Comparison of ENCODE assay signal across 1 cellular context in the genomic region with DNA sequence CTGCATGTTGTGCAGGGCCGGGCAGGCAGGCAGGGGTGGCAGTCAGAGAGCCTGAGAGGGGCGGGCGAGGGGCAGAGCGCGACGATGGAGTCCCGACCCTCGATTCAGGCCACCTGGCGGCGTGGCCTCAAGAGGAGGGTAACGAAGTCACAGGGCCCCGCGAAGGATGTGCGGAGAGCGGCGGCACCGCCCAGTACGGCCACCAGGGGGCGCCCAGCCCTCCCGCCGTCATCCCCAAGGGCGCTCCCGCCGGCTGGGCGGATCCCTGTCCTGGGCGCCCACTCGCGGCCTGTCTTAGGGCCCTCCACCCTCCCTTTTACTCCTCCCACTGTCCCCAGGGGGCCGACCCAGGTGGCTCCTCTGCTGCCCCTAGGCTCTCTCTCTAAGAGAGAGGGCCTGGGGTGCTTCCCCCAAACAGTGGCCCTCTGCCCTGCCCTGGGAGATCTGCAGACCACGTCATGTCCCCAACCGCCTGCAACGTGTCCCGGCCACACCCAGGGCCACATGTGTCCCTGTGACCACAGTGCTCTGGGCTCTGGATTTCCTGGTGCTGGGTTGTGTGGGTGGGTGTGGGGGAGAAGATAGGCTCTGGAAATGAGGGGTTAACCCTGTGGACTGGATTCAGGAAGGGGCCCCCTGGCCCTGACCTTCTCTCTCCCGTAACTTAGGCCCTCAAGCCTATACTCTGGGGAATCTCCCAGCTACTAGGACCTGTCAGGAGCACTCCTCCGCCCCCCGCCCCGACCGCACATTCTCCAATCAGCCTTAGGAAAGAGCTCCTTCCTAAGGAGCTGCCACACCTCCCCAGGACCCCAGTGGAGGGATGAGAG.
TF ChIP-seq lines count a peak whose summit lies in the region.

No MANE protein-coding gene starts in this region.

TF ChIP-seq in K562, 482 proteins besides CTCF, POLR2A, EP300 and RAD21 (continued from another document and continues in another):
- TF ChIP-seq ZBTB17 (CRISPR knock-in tag; IDR thresholded peaks at IDR 0.05) (peak; percentile 73), ZNF174 (CRISPR knock-in tag; IDR thresholded peaks at IDR 0.05) (0 out of 2 replicates have a peak, but pooled peaks have one; percentile 51), CBX5 (IDR thresholded peaks at IDR 0.05; ENCODE audit: borderline replicate concordance, low read depth) (no peak), ZNF12 (CRISPR knock-in tag; IDR thresholded peaks at IDR 0.05) (no peak), ETV5 (CRISPR knock-in tag; IDR thresholded peaks at IDR 0.05; ENCODE audit: low read depth) (peak; percentile 51), HMG20A (CRISPR knock-in tag; conservative IDR thresholded peaks at IDR 0.05) (no peak), LARP7 (IDR thresholded peaks at IDR 0.05) (peak; percentile 23; the same call in 1 of the 2 replicates), ZNF75A (CRISPR knock-in tag; IDR thresholded peaks at IDR 0.05) (0 out of 2 replicates have a peak, but pooled peaks have one; percentile 20), ATF1 (CRISPR knock-in tag; IDR thresholded peaks at IDR 0.05) (0 out of 2 replicates have a peak, but pooled peaks have one; percentile 44), ATF1 (tag; IDR thresholded peaks at IDR 0.05) (peak; percentile 93), ZNF121 (CRISPR knock-in tag; conservative IDR thresholded peaks at IDR 0.05) (no peak), ZFX (CRISPR knock-in tag; IDR thresholded peaks at IDR 0.05) (peak; percentile 93), WHSC1 (IDR thresholded peaks at IDR 0.05; ENCODE audit: low read length) (no peak), RBM39 (optimal IDR thresholded peaks at IDR 0.05; ENCODE audit: low read depth, low read length) (peak; percentile 69), DACH1 (IDR thresholded peaks at IDR 0.05; ENCODE audit: partially characterized antibody) (peak; percentile 46), POLR2B (IDR thresholded peaks at IDR 0.05; ENCODE audit: low read depth, partially characterized antibody) (peak; percentile 60), SIN3A (IDR thresholded peaks at IDR 0.05; ENCODE audit: borderline replicate concordance in 2 of 2, control insufficient read depth in 1 of 2, low read depth in 2 of 2, low read length in 2 of 2) (no peak), CTBP1 (IDR thresholded peaks at IDR 0.05; ENCODE audit: borderline replicate concordance) (peak; percentile 90), RFX1 (IDR thresholded peaks at IDR 0.05) (no peak), CHCHD3 (CRISPR knock-in tag; IDR thresholded peaks at IDR 0.05) (no peak), NFE2 (IDR thresholded peaks at IDR 0.05; ENCODE audit: low read depth) (no peak), NCOR1 (IDR thresholded peaks at IDR 0.05) (peak; percentile 54; the same call in 1 of the 2 replicates), PHF21A (IDR thresholded peaks at IDR 0.05; ENCODE audit: borderline replicate concordance, low read depth) (peak; percentile 33; the same call in 1 of the 2 replicates), ZNF282 (CRISPR knock-in tag; IDR thresholded peaks at IDR 0.05) (0 out of 2 replicates have a peak, but pooled peaks have one; percentile 75), C11orf30 (IDR thresholded peaks at IDR 0.05; ENCODE audit: low read depth) (no peak; the same call in 1 of the 2 replicates), GATAD2A (IDR thresholded peaks at IDR 0.05) (peak; percentile 85; the same call in 1 of the 2 replicates)
- TF ChIP-seq, protein P1, sequence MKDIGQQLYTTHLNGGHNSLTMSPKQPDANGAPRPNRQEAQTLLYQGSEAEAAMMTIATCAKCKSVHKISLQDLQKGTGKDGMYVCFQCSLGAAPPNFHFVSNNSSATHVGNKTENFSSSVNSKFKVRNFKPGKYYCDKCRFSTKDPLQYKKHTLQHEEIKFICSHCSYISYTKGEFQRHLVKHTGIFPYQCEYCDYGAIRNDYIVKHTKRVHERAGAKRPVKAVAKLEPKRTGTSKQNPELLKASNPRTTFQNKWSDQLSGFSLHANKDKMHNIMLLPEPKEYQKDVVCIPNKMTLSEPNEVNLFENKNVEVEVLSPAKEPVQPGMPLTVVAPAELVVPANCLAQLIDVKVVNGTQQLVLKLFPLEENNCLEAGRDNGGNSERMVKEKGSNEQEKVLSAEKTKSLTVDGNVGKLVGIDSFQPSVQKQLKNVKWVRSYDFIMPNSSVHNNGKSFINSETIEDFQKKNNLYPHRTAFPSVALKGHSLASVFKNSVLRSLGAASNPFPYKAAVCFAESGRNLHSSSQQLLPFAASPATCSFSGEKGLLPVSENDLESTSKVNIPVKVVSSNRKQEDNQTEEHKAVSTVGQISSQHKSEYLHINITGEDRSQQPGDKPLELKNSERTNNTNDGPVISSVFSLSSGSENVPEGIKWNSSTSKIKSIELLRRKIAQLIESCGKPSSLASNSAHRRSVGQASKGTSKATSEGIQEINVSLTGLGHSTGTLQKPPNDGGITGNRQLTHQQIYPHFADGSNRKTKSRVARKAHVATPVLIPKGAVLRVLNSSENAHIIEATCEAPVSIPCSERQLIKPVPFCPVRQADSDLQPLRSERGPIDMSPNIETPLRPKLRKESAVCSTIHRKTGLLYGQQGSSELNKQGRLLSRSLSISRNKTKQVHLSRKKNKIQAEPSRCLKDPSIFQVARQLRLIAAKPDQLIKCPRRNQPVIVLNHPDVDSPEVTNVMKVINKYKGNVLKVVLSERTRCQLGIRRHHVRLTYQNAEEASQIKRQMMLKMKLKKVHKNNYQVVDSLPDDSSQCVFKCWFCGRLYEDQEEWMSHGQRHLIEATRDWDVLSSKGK (CRISPR knock-in tag; IDR thresholded peaks at IDR 0.05), result no peak
- TF ChIP-seq, protein P2, sequence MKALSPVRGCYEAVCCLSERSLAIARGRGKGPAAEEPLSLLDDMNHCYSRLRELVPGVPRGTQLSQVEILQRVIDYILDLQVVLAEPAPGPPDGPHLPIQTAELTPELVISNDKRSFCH (CRISPR knock-in tag; IDR thresholded peaks at IDR 0.05), result no peak
- TF ChIP-seq, protein P2 (tag; IDR thresholded peaks at IDR 0.05), result peak; percentile 55; the same call in 1 of the 2 replicates
- TF ChIP-seq, protein P3, sequence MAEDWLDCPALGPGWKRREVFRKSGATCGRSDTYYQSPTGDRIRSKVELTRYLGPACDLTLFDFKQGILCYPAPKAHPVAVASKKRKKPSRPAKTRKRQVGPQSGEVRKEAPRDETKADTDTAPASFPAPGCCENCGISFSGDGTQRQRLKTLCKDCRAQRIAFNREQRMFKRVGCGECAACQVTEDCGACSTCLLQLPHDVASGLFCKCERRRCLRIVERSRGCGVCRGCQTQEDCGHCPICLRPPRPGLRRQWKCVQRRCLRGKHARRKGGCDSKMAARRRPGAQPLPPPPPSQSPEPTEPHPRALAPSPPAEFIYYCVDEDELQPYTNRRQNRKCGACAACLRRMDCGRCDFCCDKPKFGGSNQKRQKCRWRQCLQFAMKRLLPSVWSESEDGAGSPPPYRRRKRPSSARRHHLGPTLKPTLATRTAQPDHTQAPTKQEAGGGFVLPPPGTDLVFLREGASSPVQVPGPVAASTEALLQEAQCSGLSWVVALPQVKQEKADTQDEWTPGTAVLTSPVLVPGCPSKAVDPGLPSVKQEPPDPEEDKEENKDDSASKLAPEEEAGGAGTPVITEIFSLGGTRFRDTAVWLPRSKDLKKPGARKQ (CRISPR knock-in tag; IDR thresholded peaks at IDR 0.05), result no peak
- TF ChIP-seq, protein P4, sequence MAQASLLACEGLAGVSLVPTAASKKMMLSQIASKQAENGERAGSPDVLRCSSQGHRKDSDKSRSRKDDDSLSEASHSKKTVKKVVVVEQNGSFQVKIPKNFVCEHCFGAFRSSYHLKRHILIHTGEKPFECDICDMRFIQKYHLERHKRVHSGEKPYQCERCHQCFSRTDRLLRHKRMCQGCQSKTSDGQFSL (CRISPR knock-in tag; IDR thresholded peaks at IDR 0.05), result peak; percentile 55; the same call in 1 of the 2 replicates
- TF ChIP-seq, protein P4 (tag; IDR thresholded peaks at IDR 0.05), result no peak
- TF ChIP-seq, protein P5, sequence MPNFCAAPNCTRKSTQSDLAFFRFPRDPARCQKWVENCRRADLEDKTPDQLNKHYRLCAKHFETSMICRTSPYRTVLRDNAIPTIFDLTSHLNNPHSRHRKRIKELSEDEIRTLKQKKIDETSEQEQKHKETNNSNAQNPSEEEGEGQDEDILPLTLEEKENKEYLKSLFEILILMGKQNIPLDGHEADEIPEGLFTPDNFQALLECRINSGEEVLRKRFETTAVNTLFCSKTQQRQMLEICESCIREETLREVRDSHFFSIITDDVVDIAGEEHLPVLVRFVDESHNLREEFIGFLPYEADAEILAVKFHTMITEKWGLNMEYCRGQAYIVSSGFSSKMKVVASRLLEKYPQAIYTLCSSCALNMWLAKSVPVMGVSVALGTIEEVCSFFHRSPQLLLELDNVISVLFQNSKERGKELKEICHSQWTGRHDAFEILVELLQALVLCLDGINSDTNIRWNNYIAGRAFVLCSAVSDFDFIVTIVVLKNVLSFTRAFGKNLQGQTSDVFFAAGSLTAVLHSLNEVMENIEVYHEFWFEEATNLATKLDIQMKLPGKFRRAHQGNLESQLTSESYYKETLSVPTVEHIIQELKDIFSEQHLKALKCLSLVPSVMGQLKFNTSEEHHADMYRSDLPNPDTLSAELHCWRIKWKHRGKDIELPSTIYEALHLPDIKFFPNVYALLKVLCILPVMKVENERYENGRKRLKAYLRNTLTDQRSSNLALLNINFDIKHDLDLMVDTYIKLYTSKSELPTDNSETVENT (CRISPR knock-in tag; IDR thresholded peaks at IDR 0.05), result peak; percentile 88
- TF ChIP-seq, protein P6, sequence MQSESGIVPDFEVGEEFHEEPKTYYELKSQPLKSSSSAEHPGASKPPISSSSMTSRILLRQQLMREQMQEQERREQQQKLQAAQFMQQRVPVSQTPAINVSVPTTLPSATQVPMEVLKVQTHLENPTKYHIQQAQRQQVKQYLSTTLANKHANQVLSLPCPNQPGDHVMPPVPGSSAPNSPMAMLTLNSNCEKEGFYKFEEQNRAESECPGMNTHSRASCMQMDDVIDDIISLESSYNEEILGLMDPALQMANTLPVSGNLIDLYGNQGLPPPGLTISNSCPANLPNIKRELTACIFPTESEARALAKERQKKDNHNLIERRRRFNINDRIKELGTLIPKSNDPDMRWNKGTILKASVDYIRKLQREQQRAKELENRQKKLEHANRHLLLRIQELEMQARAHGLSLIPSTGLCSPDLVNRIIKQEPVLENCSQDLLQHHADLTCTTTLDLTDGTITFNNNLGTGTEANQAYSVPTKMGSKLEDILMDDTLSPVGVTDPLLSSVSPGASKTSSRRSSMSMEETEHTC (IDR thresholded peaks at IDR 0.05), result no peak
- TF ChIP-seq, protein P7, sequence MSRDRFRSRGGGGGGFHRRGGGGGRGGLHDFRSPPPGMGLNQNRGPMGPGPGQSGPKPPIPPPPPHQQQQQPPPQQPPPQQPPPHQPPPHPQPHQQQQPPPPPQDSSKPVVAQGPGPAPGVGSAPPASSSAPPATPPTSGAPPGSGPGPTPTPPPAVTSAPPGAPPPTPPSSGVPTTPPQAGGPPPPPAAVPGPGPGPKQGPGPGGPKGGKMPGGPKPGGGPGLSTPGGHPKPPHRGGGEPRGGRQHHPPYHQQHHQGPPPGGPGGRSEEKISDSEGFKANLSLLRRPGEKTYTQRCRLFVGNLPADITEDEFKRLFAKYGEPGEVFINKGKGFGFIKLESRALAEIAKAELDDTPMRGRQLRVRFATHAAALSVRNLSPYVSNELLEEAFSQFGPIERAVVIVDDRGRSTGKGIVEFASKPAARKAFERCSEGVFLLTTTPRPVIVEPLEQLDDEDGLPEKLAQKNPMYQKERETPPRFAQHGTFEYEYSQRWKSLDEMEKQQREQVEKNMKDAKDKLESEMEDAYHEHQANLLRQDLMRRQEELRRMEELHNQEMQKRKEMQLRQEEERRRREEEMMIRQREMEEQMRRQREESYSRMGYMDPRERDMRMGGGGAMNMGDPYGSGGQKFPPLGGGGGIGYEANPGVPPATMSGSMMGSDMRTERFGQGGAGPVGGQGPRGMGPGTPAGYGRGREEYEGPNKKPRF (IDR thresholded peaks at IDR 0.05; ENCODE audit: low read depth, low read length), result no peak
- TF ChIP-seq, protein P8, sequence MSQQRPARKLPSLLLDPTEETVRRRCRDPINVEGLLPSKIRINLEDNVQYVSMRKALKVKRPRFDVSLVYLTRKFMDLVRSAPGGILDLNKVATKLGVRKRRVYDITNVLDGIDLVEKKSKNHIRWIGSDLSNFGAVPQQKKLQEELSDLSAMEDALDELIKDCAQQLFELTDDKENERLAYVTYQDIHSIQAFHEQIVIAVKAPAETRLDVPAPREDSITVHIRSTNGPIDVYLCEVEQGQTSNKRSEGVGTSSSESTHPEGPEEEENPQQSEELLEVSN (IDR thresholded peaks at IDR 0.05; ENCODE audit: borderline replicate concordance in 1 of 2, extremely low read depth in 1 of 2, insufficient read depth in 1 of 2, insufficient read length in 1 of 2, low read depth in 1 of 2, low read length in 1 of 2, poor library complexity in 1 of 2, severe bottlenecking in 1 of 2), result peak; percentile 88
- TF ChIP-seq, protein P9, sequence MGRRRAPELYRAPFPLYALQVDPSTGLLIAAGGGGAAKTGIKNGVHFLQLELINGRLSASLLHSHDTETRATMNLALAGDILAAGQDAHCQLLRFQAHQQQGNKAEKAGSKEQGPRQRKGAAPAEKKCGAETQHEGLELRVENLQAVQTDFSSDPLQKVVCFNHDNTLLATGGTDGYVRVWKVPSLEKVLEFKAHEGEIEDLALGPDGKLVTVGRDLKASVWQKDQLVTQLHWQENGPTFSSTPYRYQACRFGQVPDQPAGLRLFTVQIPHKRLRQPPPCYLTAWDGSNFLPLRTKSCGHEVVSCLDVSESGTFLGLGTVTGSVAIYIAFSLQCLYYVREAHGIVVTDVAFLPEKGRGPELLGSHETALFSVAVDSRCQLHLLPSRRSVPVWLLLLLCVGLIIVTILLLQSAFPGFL (CRISPR knock-in tag; IDR thresholded peaks at IDR 0.05), result no peak
- TF ChIP-seq, protein P10, sequence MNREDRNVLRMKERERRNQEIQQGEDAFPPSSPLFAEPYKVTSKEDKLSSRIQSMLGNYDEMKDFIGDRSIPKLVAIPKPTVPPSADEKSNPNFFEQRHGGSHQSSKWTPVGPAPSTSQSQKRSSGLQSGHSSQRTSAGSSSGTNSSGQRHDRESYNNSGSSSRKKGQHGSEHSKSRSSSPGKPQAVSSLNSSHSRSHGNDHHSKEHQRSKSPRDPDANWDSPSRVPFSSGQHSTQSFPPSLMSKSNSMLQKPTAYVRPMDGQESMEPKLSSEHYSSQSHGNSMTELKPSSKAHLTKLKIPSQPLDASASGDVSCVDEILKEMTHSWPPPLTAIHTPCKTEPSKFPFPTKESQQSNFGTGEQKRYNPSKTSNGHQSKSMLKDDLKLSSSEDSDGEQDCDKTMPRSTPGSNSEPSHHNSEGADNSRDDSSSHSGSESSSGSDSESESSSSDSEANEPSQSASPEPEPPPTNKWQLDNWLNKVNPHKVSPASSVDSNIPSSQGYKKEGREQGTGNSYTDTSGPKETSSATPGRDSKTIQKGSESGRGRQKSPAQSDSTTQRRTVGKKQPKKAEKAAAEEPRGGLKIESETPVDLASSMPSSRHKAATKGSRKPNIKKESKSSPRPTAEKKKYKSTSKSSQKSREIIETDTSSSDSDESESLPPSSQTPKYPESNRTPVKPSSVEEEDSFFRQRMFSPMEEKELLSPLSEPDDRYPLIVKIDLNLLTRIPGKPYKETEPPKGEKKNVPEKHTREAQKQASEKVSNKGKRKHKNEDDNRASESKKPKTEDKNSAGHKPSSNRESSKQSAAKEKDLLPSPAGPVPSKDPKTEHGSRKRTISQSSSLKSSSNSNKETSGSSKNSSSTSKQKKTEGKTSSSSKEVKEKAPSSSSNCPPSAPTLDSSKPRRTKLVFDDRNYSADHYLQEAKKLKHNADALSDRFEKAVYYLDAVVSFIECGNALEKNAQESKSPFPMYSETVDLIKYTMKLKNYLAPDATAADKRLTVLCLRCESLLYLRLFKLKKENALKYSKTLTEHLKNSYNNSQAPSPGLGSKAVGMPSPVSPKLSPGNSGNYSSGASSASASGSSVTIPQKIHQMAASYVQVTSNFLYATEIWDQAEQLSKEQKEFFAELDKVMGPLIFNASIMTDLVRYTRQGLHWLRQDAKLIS (CRISPR knock-in tag; IDR thresholded peaks at IDR 0.05), result peak; percentile 63; the same call in 1 of the 2 replicates
